Comparison of ENCODE assay signal across 21 cellular contexts in genomic region chr15:83960192-83960829, GRCh38.
DNase-seq lines count a peak whose midpoint lies in the region; ATAC-seq and TF ChIP-seq lines count a peak whose summit lies in the region.
"Had no signal": no experiment of that assay in that cellular context is flagged by ENCODE, and none has a peak within 500 bp of the region (broad histone marks: within the 10 kb centered on the region; RNA-seq: fewer than 3 reads in every experiment).

No MANE protein-coding gene starts in this region.

- peak; percentile 18 for DNase-seq in LNCaP clone FGC (ENCODE audit: low read depth)
- DNase-seq in foreskin melanocyte, result peak; percentile 55
- no peak for DNase-seq in sigmoid colon
- DNase-seq in activated CD8-positive, alpha-beta memory T cell treated with anti-CD3 and anti-CD28 coated beads, Interleukin-2, amount 50 U/mL, for 4 hours, result no peak
- no peak for DNase-seq in activated CD4-positive, alpha-beta memory T cell treated with anti-CD3 and anti-CD28 coated beads, Interleukin-2, amount 10 ng/mL, durations not matched to agents 7 days and 5 days
- DNase-seq: 8988T; ACHN; AML-193; BE2C; Calu3; CD4-positive, alpha-beta T cell; COR-L47; DMS153; DND-41; GOT3; HFFc6 had no signal

- H3K27me3 Mint-ChIP-seq in activated CD4-positive, alpha-beta memory T cell treated with anti-CD3 and anti-CD28 coated beads, Interleukin-2, amount 10 ng/mL, durations not matched to agents 7 days and 5 days, result no peaks in the 10 kb centered on the region
- H3K27me3 Mint-ChIP-seq: CD4-positive, alpha-beta T cell had no signal

- H3K4me1 ChIP-seq in sigmoid colon, result peaks cover 0 to 28% (median 18%) of the 10 kb centered on the region in 4 donors
- H3K4me1 ChIP-seq: A549, BE2C, HAP-1 had no signal

- H3K9me3 Mint-ChIP-seq in activated CD4-positive, alpha-beta memory T cell treated with anti-CD3 and anti-CD28 coated beads, Interleukin-2, amount 10 ng/mL, durations not matched to agents 7 days and 5 days, result no peaks in the 10 kb centered on the region

- WGBS in sigmoid colon, 2 donors, result 50 to 74% methylated on average over 6 of the region's 6 CpGs

- no peak for ATAC-seq in HG03159 (IDR thresholded peaks at IDR 0.05; ENCODE audit: unreplicated experiment)
- ATAC-seq: A549 had no signal

- CTCF ChIA-PET in activated CD4-positive, alpha-beta memory T cell treated with anti-CD3 and anti-CD28 coated beads, Interleukin-2, amount 10 ng/mL, durations not matched to agents 7 days and 5 days (lab: Charles Lee), result interaction anchor here (0.6 kb wide), 1 partner anchor 136 kb away, joined by 3 read pairs; no protein-coding TSS in a partner anchor

- TF ChIP-seq POLR2A in sigmoid colon (IDR thresholded peaks at IDR 0.05), result no peak

- H3K4me3 Mint-ChIP-seq in activated CD4-positive, alpha-beta memory T cell treated with anti-CD3 and anti-CD28 coated beads, Interleukin-2, amount 10 ng/mL, durations not matched to agents 7 days and 5 days, result no peak overlapping the region
- H3K4me3 Mint-ChIP-seq: CD14-positive monocyte; CD4-positive, alpha-beta T cell; HFFc6 had no signal

- no peaks in the 10 kb centered on the region for H3K36me3 Mint-ChIP-seq in activated CD4-positive, alpha-beta memory T cell treated with anti-CD3 and anti-CD28 coated beads, Interleukin-2, amount 10 ng/mL, durations not matched to agents 7 days and 5 days (ENCODE audit: low read depth)
- H3K36me3 Mint-ChIP-seq: CD14-positive monocyte had no signal

- no peaks in the 10 kb centered on the region for H3K27me3 ChIP-seq in sigmoid colon
- H3K27me3 ChIP-seq: BE2C; BLaER1 treated with 17β-estradiol and CSF1 and Interleukin-3, amounts not matched to agents 10 nM and 100 nM had no signal

- intact Hi-C loops in sigmoid colon (cut with DNase I), result loop anchor here (10.0 kb wide), 1 partner anchor 306 kb away; the partner anchor contains the start of gene ADAMTSL3

- POLR2A ChIA-PET in activated CD4-positive, alpha-beta memory T cell treated with anti-CD3 and anti-CD28 coated beads, Interleukin-2, amount 10 ng/mL, durations not matched to agents 7 days and 5 days (lab: Charles Lee), result no interaction called here

- H3K9me3 ChIP-seq in sigmoid colon, result no peaks in the 10 kb centered on the region
- H3K9me3 ChIP-seq: A549, BE2C, HAP-1 had no signal

- H3K36me3 ChIP-seq in sigmoid colon, result peaks cover 0 to 2% (median 0%) of the 10 kb centered on the region in 4 donors
- H3K36me3 ChIP-seq: BE2C; BLaER1 treated with 17β-estradiol and CSF1 and Interleukin-3, amounts not matched to agents 10 nM and 100 nM; HAP-1 had no signal

- TF ChIP-seq CTCF in LNCaP clone FGC (IDR thresholded peaks at IDR 0.05; ENCODE audit: control insufficient read depth, extremely low read depth, insufficient read depth), result no peak
- no peak for TF ChIP-seq CTCF in sigmoid colon (IDR thresholded peaks at IDR 0.05)

- H3K4me1 Mint-ChIP-seq in activated CD4-positive, alpha-beta memory T cell treated with anti-CD3 and anti-CD28 coated beads, Interleukin-2, amount 10 ng/mL, durations not matched to agents 7 days and 5 days, result no peaks in the 10 kb centered on the region
- H3K4me1 Mint-ChIP-seq: CD14-positive monocyte had no signal

- TF ChIP-seq EP300 in sigmoid colon (IDR thresholded peaks at IDR 0.05), result peak in 1 of 4 donors; percentile 46

- H3K4me3 ChIP-seq in LNCaP clone FGC (ENCODE audit: low read depth, low read length) (no peak overlapping the region), sigmoid colon (no peak overlapping the region)
- H3K4me3 ChIP-seq: A549; BLaER1 treated with 17β-estradiol and CSF1 and Interleukin-3, amounts not matched to agents 10 nM and 100 nM; HAP-1 had no signal

- peak overlapping the region in 3 of 4 donors; percentile 9 to 69 (median 60) for H3K27ac ChIP-seq in sigmoid colon
- H3K27ac ChIP-seq: A549; BLaER1 treated with 17β-estradiol and CSF1 and Interleukin-3, amounts not matched to agents 10 nM and 100 nM had no signal

- no peak overlapping the region for H3K27ac Mint-ChIP-seq in activated CD4-positive, alpha-beta memory T cell treated with anti-CD3 and anti-CD28 coated beads, Interleukin-2, amount 10 ng/mL, durations not matched to agents 7 days and 5 days
- H3K27ac Mint-ChIP-seq: CD14-positive monocyte; CD4-positive, alpha-beta T cell; HFFc6 had no signal

Comparison
In these comparisons a context has a peak if more than half of its experiments do, and no peak if none do; other contexts are left out.
1. DNase-seq: peak in LNCaP clone FGC (single experiment) and foreskin melanocyte (single experiment); none in sigmoid colon (single experiment), activated CD8-positive, alpha-beta memory T cell treated with anti-CD3 and anti-CD28 coated beads, Interleukin-2, amount 50 U/mL, for 4 hours (single experiment) and activated CD4-positive, alpha-beta memory T cell treated with anti-CD3 and anti-CD28 coated beads, Interleukin-2, amount 10 ng/mL, durations not matched to agents 7 days and 5 days (single experiment).